18 cellular contexts compared by ENCODE assay signal in the genomic region with DNA sequence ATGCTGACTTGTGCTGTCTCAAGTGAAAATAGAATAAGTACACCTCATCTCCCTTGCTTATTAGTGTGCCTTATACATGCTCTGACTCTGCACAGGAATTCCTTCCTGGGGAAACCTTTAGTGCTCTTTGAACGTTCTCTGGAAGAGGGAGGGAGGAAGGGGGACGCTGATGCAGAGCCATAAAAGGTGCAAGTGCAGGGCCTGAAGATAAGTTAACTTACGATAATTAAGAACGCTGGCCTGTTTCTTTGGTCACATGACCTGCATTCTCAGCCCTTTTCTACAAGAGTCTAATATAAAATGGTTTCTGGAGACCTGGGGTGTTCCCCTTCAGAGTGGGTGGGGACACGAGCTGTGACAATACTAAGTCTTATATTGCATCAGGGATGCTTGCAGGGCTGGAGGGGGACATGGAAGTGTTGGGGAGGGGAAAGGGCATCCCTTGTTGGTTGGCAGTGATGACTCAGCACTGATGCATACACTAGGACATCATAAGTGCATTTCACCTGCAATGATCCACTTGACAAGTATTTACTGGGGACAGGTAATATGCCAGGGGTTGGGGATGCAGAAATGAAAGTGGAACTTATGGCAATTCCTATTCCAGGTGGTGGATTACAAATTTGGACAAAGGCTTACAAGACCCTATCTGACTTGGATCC. TPM values are rescaled to one million over a fixed set of nuclear protein-coding genes. Genes with fewer than 3 reads are reported as not detected.
DNase-seq lines count a peak whose midpoint lies in the region; ATAC-seq and TF ChIP-seq lines count a peak whose summit lies in the region.
"Had no signal": no experiment of that assay in that cellular context is flagged by ENCODE, and none has a peak within 500 bp of the region (broad histone marks: within the 10 kb centered on the region; RNA-seq: fewer than 3 reads in every experiment).

No MANE protein-coding gene starts in this region.

- peaks cover 50% of the 10 kb centered on the region for H3K4me1 Mint-ChIP-seq in activated B cell treated with CpG ODN at 0.5 μM for 24 hours

- H3K36me3 Mint-ChIP-seq in activated B cell treated with CpG ODN at 0.5 μM for 24 hours (ENCODE audit: low read depth) = no peaks in the 10 kb centered on the region

- ATAC-seq in activated B cell treated with CpG ODN at 0.5 μM for 24 hours (ENCODE audit: low read depth) = no peak
- peak; percentile 78 for ATAC-seq in mucosa of descending colon
- no peak for ATAC-seq in GM21529 (IDR thresholded peaks at IDR 0.05; ENCODE audit: unreplicated experiment)

- H3K27me3 Mint-ChIP-seq in activated B cell treated with CpG ODN at 0.5 μM for 24 hours = no peaks in the 10 kb centered on the region

- peak; percentile 22 for DNase-seq in DMS53 treated with DMSO at 0.1 percent for 48 hours (lab: John Stamatoyannopoulos, UW; ENCODE audit: unreplicated experiment)
- DNase-seq in activated B cell treated with CpG ODN at 0.5 μM for 24 hours = no peak
- DNase-seq in mucosa of descending colon = no peak
- no peak for DNase-seq in D341Med (ENCODE audit: low spot score)
- DNase-seq in brain microvascular endothelial cell = no peak
- DNase-seq: activated CD4-positive, alpha-beta T cell treated with anti-CD3 and anti-CD28 coated beads for 1 hour; activated CD8-positive, alpha-beta memory T cell treated with anti-CD3 and anti-CD28 coated beads, Interleukin-2, amount 50 U/mL, for 4 hours; amniotic stem cell; Caco-2; central memory CD4-positive, alpha-beta T cell; heart left ventricle; NCI-H1694 treated with DMSO at 0.1 percent for 48 hours; stimulated activated CD4-positive, alpha-beta T cell treated with anti-CD3 and anti-CD28 coated beads, Interleukin-2, amount 100 ng/mL, for 24 hours had no signal

- TF ChIP-seq CTCF in HEK293 (tag by site-specific recombination; IDR thresholded peaks at IDR 0.05) = no peak
- no peak for TF ChIP-seq CTCF in activated B cell treated with CpG ODN at 0.5 μM for 24 hours (IDR thresholded peaks at IDR 0.05)
- TF ChIP-seq CTCF in mucosa of descending colon (IDR thresholded peaks at IDR 0.05) = no peak
- TF ChIP-seq CTCF in brain microvascular endothelial cell (IDR thresholded peaks at IDR 0.05; ENCODE audit: low read depth, low read length, missing control alignments) = no peak

- no peaks in the 10 kb centered on the region for H3K9me3 Mint-ChIP-seq in activated B cell treated with CpG ODN at 0.5 μM for 24 hours

- H3K4me3 Mint-ChIP-seq in activated B cell treated with CpG ODN at 0.5 μM for 24 hours = no peak overlapping the region
- H3K4me3 Mint-ChIP-seq: T-helper 2 cell treated with Interferon-gamma antibody and Interleukin-4, amounts not matched to agents 5 μg/mL and 100 μg/mL, for 36 hours had no signal

- POLR2A ChIA-PET in HEK293 (lab: Yijun Ruan, JAX) = no interaction called here
- POLR2A ChIA-PET in activated B cell treated with CpG ODN at 0.5 μM for 24 hours (lab: Charles Lee) = interaction anchor here (0.7 to 1.8 kb wide), 3 partner anchors 12 to 27 kb away, joined by 3 to 5 read pairs (median 3); no protein-coding TSS in a partner anchor

- intact Hi-C loops in activated B cell treated with CpG ODN at 0.5 μM for 24 hours (cut with micrococcal nuclease) = loop anchor here (1.0 kb wide), 1 partner anchor 10 kb away; no protein-coding TSS in a partner anchor
- intact Hi-C loops in mucosa of descending colon (cut with DNase I, micrococcal nuclease) = no loop called here

- CTCF ChIA-PET in HEK293 (lab: Yijun Ruan, JAX) = interaction anchor here (4.5 kb wide), 1 partner anchor 64 kb away, joined by 29 read pairs; no protein-coding TSS in a partner anchor
- CTCF ChIA-PET in activated B cell treated with CpG ODN at 0.5 μM for 24 hours (lab: Charles Lee) = interaction anchor here (1.2 kb wide), 1 partner anchor 10 kb away, joined by 3 read pairs; no protein-coding TSS in a partner anchor

- H3K9me3 ChIP-seq in HEK293 (ENCODE audit: control insufficient read depth, insufficient read depth, low read depth, low read length) (no peaks in the 10 kb centered on the region), mucosa of descending colon (no peaks in the 10 kb centered on the region)
- H3K9me3 ChIP-seq: vagina had no signal

- in situ Hi-C loops in brain microvascular endothelial cell (cut with HindIII; ENCODE audit: low pct_ligation_motif_present, low sequenced_read_pairs) = no loop called here

- no peaks in the 10 kb centered on the region for H3K27me3 ChIP-seq in brain microvascular endothelial cell (replicated peaks)
- H3K27me3 ChIP-seq: heart left ventricle, vagina had no signal

- H3K4me3 ChIP-seq in HEK293 (ENCODE audit: low read depth, low read length) (no peak overlapping the region), mucosa of descending colon (no peak overlapping the region), brain microvascular endothelial cell (ENCODE audit: low read depth, low read length) (no peak overlapping the region)
- H3K4me3 ChIP-seq: heart left ventricle, lung, vagina had no signal

- H3K27ac Mint-ChIP-seq in activated B cell treated with CpG ODN at 0.5 μM for 24 hours = peak overlapping the region; percentile 47
- H3K27ac Mint-ChIP-seq: T-helper 2 cell treated with Interferon-gamma antibody and Interleukin-4, amounts not matched to agents 5 μg/mL and 100 μg/mL, for 36 hours had no signal

- peaks cover 19% of the 10 kb centered on the region for H3K4me1 ChIP-seq in HEK293 (ENCODE audit: control insufficient read depth, insufficient read depth, low read length)
- H3K4me1 ChIP-seq in mucosa of descending colon (ENCODE audit: low read depth) = peaks cover 17% of the 10 kb centered on the region

- no peaks in the 10 kb centered on the region for H3K36me3 ChIP-seq in HEK293 (ENCODE audit: control insufficient read depth in 2 of 2, insufficient read depth in 1 of 2, low read length in 2 of 2)
- no peaks in the 10 kb centered on the region for H3K36me3 ChIP-seq in mucosa of descending colon (ENCODE audit: low read depth)
- H3K36me3 ChIP-seq in brain microvascular endothelial cell (replicated peaks) = no peaks in the 10 kb centered on the region
- H3K36me3 ChIP-seq: heart left ventricle, vagina had no signal

- no peak overlapping the region for H3K27ac ChIP-seq in HEK293 (ENCODE audit: extremely low read depth, low read depth, low read length)
- no peak overlapping the region for H3K27ac ChIP-seq in brain microvascular endothelial cell
- H3K27ac ChIP-seq: vagina had no signal

TF ChIP-seq in HEK293, 187 proteins besides CTCF, POLR2A, EP300 and RAD21 (continues in another document):
- TF ChIP-seq ZNF366 (tag by site-specific recombination; conservative IDR thresholded peaks at IDR 0.05) (no peak), ZNF324 (tag by site-specific recombination; IDR thresholded peaks at IDR 0.05) (no peak), ZNF561 (tag by site-specific recombination; IDR thresholded peaks at IDR 0.05; ENCODE audit: borderline replicate concordance) (no peak), ZBTB26 (tag by site-specific recombination; optimal IDR thresholded peaks at IDR 0.05) (no peak), ZNF398 (tag by site-specific recombination; IDR thresholded peaks at IDR 0.05) (peak; percentile 85), ZBTB17 (tag by site-specific recombination; IDR thresholded peaks at IDR 0.05) (no peak), ZBTB1 (tag by site-specific recombination; IDR thresholded peaks at IDR 0.05) (no peak), BCL11A (tag by site-specific recombination; IDR thresholded peaks at IDR 0.05; ENCODE audit: low read depth) (no peak)
- TF ChIP-seq, protein P1, sequence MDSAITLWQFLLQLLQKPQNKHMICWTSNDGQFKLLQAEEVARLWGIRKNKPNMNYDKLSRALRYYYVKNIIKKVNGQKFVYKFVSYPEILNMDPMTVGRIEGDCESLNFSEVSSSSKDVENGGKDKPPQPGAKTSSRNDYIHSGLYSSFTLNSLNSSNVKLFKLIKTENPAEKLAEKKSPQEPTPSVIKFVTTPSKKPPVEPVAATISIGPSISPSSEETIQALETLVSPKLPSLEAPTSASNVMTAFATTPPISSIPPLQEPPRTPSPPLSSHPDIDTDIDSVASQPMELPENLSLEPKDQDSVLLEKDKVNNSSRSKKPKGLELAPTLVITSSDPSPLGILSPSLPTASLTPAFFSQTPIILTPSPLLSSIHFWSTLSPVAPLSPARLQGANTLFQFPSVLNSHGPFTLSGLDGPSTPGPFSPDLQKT (IDR thresholded peaks at IDR 0.05; ENCODE audit: borderline replicate concordance, low read depth, low read length) = no peak

RNA-seq across cellular contexts. Expression of gene KIAA0040, which starts 26.3 kb away (rescaled TPM):
- total RNA-seq in activated B cell treated with CpG ODN at 0.5 μM for 24 hours (55.5 and 57.2 TPM in 2 replicates), mucosa of descending colon (10 to 100 TPM; 13.3 to 18.8 (median 13.3) TPM)
